Comparison of ENCODE assay signal across 8 cellular contexts in genomic region chr15:58551764-58552504, GRCh38.
DNase-seq lines count a peak whose midpoint lies in the region; TF ChIP-seq lines count a peak whose summit lies in the region.

No MANE protein-coding gene starts in this region.

- peak overlapping the region; percentile 83 for H3K27ac ChIP-seq in fibroblast of lung (ENCODE audit: insufficient read depth, low read length)

- no peak overlapping the region for H3K4me3 Mint-ChIP-seq in osteocyte (ENCODE audit: unreplicated experiment)

- H4K20me1 ChIP-seq in fibroblast of lung (ENCODE audit: control insufficient read depth, extremely low read depth, insufficient read depth, low read length), result no peaks in the 10 kb centered on the region

- no peaks in the 10 kb centered on the region for H3K79me2 ChIP-seq in fibroblast of lung (ENCODE audit: control insufficient read depth, insufficient read depth, low read length)

- CTCF ChIA-PET in HEK293T (lab: Yijun Ruan, JAX), result no interaction called here

- no peaks in the 10 kb centered on the region for H3K9me3 Mint-ChIP-seq in osteocyte (ENCODE audit: unreplicated experiment)

- H2AFZ ChIP-seq in fibroblast of lung (ENCODE audit: low read length), result peak overlapping the region; percentile 37

- peaks cover 24% of the 10 kb centered on the region for H3K4me1 ChIP-seq in fibroblast of lung (ENCODE audit: control insufficient read depth, extremely low read depth, insufficient read depth, low read length)

- no peaks in the 10 kb centered on the region for H3K36me3 ChIP-seq in fibroblast of lung (ENCODE audit: control insufficient read depth, insufficient read depth, low read length)

- no peak for TF ChIP-seq CTCF in fibroblast of lung (conservative IDR thresholded peaks at IDR 0.05 in 1 of 2, IDR thresholded peaks at IDR 0.05 in 1 of 2; ENCODE audit: low read depth in 1 of 2, low read length in 2 of 2)
- no peak for TF ChIP-seq CTCF in osteocyte (IDR thresholded peaks at IDR 0.05)

- POLR2A ChIA-PET in HEK293T (lab: Yijun Ruan, JAX), result no interaction called here

- H3K4me2 ChIP-seq in fibroblast of lung (ENCODE audit: extremely low read depth, insufficient read depth, low read length), result peak overlapping the region; percentile 89

- peak overlapping the region; percentile 37 for H3K27ac Mint-ChIP-seq in osteocyte (ENCODE audit: unreplicated experiment)

- DNase-seq in ELR (ENCODE audit: low read depth) (peak; percentile 78), SK-MEL-5 (ENCODE audit: low read depth, low spot score) (peak; percentile 16), fibroblast of lung (ENCODE audit: low read depth in 2 of 2) (peak; percentile 98), osteocyte (ENCODE audit: extremely low spot score, unreplicated experiment) (no peak), HEK293T (ENCODE audit: extremely low spot score) (no peak), D341Med (ENCODE audit: low spot score) (no peak), HPDE6-E6E7 (ENCODE audit: extremely low spot score) (no peak)
- DNase-seq in activated CD8-positive, alpha-beta memory T cell treated with anti-CD3 and anti-CD28 coated beads, Interleukin-2, amount 50 U/mL, for 4 hours, result no peak

- in situ Hi-C loops in SK-MEL-5 (cut with HindIII; ENCODE audit: low pct_unique_long_range_greater_than_20kb, low sequenced_read_pairs), result no loop called here

- H3K27me3 ChIP-seq in fibroblast of lung (ENCODE audit: control insufficient read depth, insufficient read depth, low read length), result no peaks in the 10 kb centered on the region

- no peaks in the 10 kb centered on the region for H3K9me3 ChIP-seq in fibroblast of lung (ENCODE audit: control insufficient read depth, insufficient read depth, low read depth, low read length)

- H3K4me1 Mint-ChIP-seq in osteocyte (ENCODE audit: unreplicated experiment), result peaks cover 20% of the 10 kb centered on the region

- no peaks in the 10 kb centered on the region for H3K36me3 Mint-ChIP-seq in osteocyte (ENCODE audit: unreplicated experiment)

- H3K9ac ChIP-seq in fibroblast of lung (ENCODE audit: insufficient read depth, low read length), result peak overlapping the region; percentile 29

- peak overlapping the region; percentile 1 to 44 (median 30) for H3K4me3 ChIP-seq in fibroblast of lung (replicated peaks in 1 of 4; ENCODE audit: control extremely low read depth in 1 of 4, insufficient read depth in 1 of 4, low read depth in 3 of 4, low read length in 4 of 4)

- H3K27me3 Mint-ChIP-seq in osteocyte (ENCODE audit: unreplicated experiment), result peaks cover 11% of the 10 kb centered on the region

TF ChIP-seq in HEK293T, 16 proteins besides CTCF, POLR2A, EP300 and RAD21:
- TF ChIP-seq ZNF384 (IDR thresholded peaks at IDR 0.05) (no peak), LEF1 (IDR thresholded peaks at IDR 0.05; ENCODE audit: borderline replicate concordance) (no peak), SUZ12 (IDR thresholded peaks at IDR 0.05) (no peak), CTBP1 (IDR thresholded peaks at IDR 0.05; ENCODE audit: borderline replicate concordance) (no peak), PKNOX1 (IDR thresholded peaks at IDR 0.05) (no peak), ARNT (IDR thresholded peaks at IDR 0.05) (no peak), BHLHE40 (IDR thresholded peaks at IDR 0.05; ENCODE audit: borderline replicate concordance) (no peak), HDGF (IDR thresholded peaks at IDR 0.05; ENCODE audit: borderline replicate concordance) (no peak), NFRKB (IDR thresholded peaks at IDR 0.05) (no peak), SP1 (IDR thresholded peaks at IDR 0.05) (no peak), FOXA1 (IDR thresholded peaks at IDR 0.05) (no peak), FOXK2 (IDR thresholded peaks at IDR 0.05) (no peak), TARDBP (IDR thresholded peaks at IDR 0.05) (no peak), ELF4 (IDR thresholded peaks at IDR 0.05) (no peak), L3MBTL2 (conservative IDR thresholded peaks at IDR 0.05) (no peak), FOXM1 (IDR thresholded peaks at IDR 0.05; ENCODE audit: borderline replicate concordance) (no peak)
TF ChIP-seq in HEK293T: peak in this region for 0.

Comparison
In these comparisons a context has a peak if more than half of its experiments do, and no peak if none do; other contexts are left out.
1. DNase-seq: peak in ELR (single experiment), SK-MEL-5 (single experiment) and fibroblast of lung (2 of 2); none in osteocyte (single experiment), HEK293T (single experiment), D341Med (single experiment), HPDE6-E6E7 (single experiment) and activated CD8-positive, alpha-beta memory T cell treated with anti-CD3 and anti-CD28 coated beads, Interleukin-2, amount 50 U/mL, for 4 hours (single experiment).